ENCODE assay signal across 8 cellular contexts in the genomic region with DNA sequence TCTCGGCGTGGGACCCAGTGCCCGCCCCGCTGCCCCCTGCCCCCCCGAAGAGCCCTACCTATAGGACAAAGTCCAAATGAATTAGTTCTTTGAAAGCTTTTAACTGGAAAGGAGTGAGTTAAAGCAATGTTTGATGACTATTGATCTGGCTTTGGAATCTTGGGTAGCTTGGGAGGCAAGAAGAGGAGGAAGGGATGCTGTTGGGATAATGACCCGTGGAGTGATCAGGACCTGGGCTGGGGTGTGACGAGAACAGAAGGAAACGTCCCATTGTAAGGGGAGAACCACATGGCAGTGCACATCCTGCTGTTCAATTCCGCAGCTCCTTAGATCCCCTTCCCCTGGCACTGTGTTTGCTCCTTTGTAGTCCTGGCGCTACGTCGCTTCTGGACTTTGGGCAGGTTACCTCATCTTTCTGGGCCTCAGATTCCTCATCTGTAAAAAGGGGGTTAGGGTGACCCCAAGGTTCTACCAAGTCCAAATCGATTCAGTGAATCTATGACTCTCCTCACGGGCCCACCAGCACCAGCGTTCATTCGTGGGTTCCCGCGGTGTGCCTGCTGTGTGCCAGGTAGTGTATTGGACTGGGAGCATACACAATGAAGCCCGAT. TPM values are rescaled to one million over a fixed set of nuclear protein-coding genes. Genes with fewer than 3 reads are reported as not detected.
DNase-seq lines count a peak whose midpoint lies in the region; ATAC-seq and TF ChIP-seq lines count a peak whose summit lies in the region.

No MANE protein-coding gene starts in this region.

- no peak for ATAC-seq in stimulated activated naive B cell treated with anti-CD40 and anti-IgM and Interleukin-4, amounts not matched to agents 10 μg/mL and 1 μg/mL and 100 μg/mL, for 72 hours (replicated peaks)
- no peak for ATAC-seq in GM19455 (IDR thresholded peaks at IDR 0.05; ENCODE audit: unreplicated experiment)

- no peaks in the 10 kb centered on the region for H3K9me3 ChIP-seq in ascending aorta

- H3K4me1 ChIP-seq in ascending aorta: peaks cover 0 to 8% of the 10 kb centered on the region in 2 donors

- H3K36me3 Mint-ChIP-seq in stimulated activated naive B cell treated with anti-CD40 and anti-IgM and Interleukin-4, amounts not matched to agents 10 μg/mL and 1 μg/mL and 100 μg/mL, for 72 hours: no peaks in the 10 kb centered on the region

- peak overlapping the region; percentile 99 for H3K27ac Mint-ChIP-seq in stimulated activated naive B cell treated with anti-CD40 and anti-IgM and Interleukin-4, amounts not matched to agents 10 μg/mL and 1 μg/mL and 100 μg/mL, for 72 hours

- peak overlapping the region; percentile 77 for H3K4me3 ChIP-seq in AG10803 (ENCODE audit: low read length)
- H3K4me3 ChIP-seq in ascending aorta: peak overlapping the region; percentile 65 to 88

- peak overlapping the region; percentile 90 to 92 for H3K4me3 Mint-ChIP-seq in stimulated activated naive B cell treated with anti-CD40 and anti-IgM and Interleukin-4, amounts not matched to agents 10 μg/mL and 1 μg/mL and 100 μg/mL, for 72 hours

- H3K9me3 Mint-ChIP-seq in stimulated activated naive B cell treated with anti-CD40 and anti-IgM and Interleukin-4, amounts not matched to agents 10 μg/mL and 1 μg/mL and 100 μg/mL, for 72 hours: no peaks in the 10 kb centered on the region

- DNase-seq in AG10803 (ENCODE audit: low read depth): no peak
- DNase-seq in HuH-7.5 (ENCODE audit: low spot score): peak; percentile 52
- peak in 1 of 2 donors; percentile 63 for DNase-seq in ascending aorta (ENCODE audit: low spot score in 2 of 2)
- no peak for DNase-seq in stimulated activated naive B cell treated with anti-CD40 and anti-IgM and Interleukin-4, amounts not matched to agents 10 μg/mL and 1 μg/mL and 100 μg/mL, for 72 hours
- no peak for DNase-seq in ureter (ENCODE audit: low spot score)
- DNase-seq in DMS114 treated with DMSO at 0.1 percent for 48 hours (lab: John Stamatoyannopoulos, UW; ENCODE audit: unreplicated experiment): no peak

- H3K27me3 Mint-ChIP-seq in stimulated activated naive B cell treated with anti-CD40 and anti-IgM and Interleukin-4, amounts not matched to agents 10 μg/mL and 1 μg/mL and 100 μg/mL, for 72 hours: no peaks in the 10 kb centered on the region

- no peak for TF ChIP-seq CTCF in AG10803 (conservative IDR thresholded peaks at IDR 0.05; ENCODE audit: low read length)
- no peak for TF ChIP-seq CTCF in ascending aorta (IDR thresholded peaks at IDR 0.05)

- H3K27ac ChIP-seq in ascending aorta (peak overlapping the region; percentile 93 to 95), layer of hippocampus (ENCODE audit: low read depth, low read length) (peak overlapping the region; percentile 95)

- intact Hi-C loops in ascending aorta (cut with DNase I): loop anchor here (1.0 to 10.0 kb wide), 4 partner anchors 11 to 635 kb away; a partner anchor contains a TSS

- no peaks in the 10 kb centered on the region for H3K36me3 ChIP-seq in ascending aorta

- H3K27me3 ChIP-seq in ascending aorta: no peaks in the 10 kb centered on the region
- no peaks in the 10 kb centered on the region for H3K27me3 ChIP-seq in layer of hippocampus (ENCODE audit: control insufficient read depth, insufficient read depth, low read length)

- peaks cover 26 to 47% of the 10 kb centered on the region in 2 donors for H3K4me1 Mint-ChIP-seq in stimulated activated naive B cell treated with anti-CD40 and anti-IgM and Interleukin-4, amounts not matched to agents 10 μg/mL and 1 μg/mL and 100 μg/mL, for 72 hours

RNA-seq across cellular contexts. Expression of a gene that starts 0.9 kb away (rescaled TPM):
- total RNA-seq in ascending aorta: 18.4 TPM
- total RNA-seq in ureter: 36.8 TPM

RNA-seq across cellular contexts. Expression of a gene that starts 59.1 kb away (rescaled TPM):
- total RNA-seq in ascending aorta: not detected
- 8.1 TPM for total RNA-seq in ureter
